In genomic region chr10:43162604-43163003, GRCh38 we compare ENCODE assay signal across 1 cellular context.
TF ChIP-seq lines count a peak whose summit lies in the region.

No MANE protein-coding gene starts in this region.

TF ChIP-seq in IMR-90, 13 proteins besides CTCF, POLR2A, EP300 and RAD21:
- no peak for TF ChIP-seq CHD1 (IDR thresholded peaks at IDR 0.05; ENCODE audit: low read depth, low read length)
TF ChIP-seq in IMR-90: peak in this region for 0.
